In the genomic region with DNA sequence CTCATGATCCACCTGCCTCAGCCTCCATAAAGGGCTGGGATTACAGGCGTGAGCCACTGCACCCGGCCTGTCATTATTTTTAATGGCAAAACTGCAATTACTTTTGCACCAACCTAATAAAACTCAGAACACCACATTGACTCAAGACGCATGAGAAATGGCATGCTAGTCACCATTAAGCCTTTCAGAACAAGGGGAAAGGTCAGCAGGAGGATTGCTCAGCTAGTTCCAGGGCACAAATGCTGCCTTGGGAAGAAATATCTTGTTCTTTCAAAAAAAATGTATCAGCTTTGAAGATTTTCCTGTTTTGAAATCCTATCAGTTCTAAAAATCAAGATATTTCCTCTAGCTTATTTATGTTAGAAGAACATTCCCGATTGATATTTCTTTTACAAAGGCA, we compare ENCODE assay signal across 20 cellular contexts.
"Had no signal": no experiment of that assay in that cellular context is flagged by ENCODE, and none has a peak within 500 bp of the region (broad histone marks: within the 10 kb centered on the region; RNA-seq: fewer than 3 reads in every experiment).

No MANE protein-coding gene starts in this region.

- H3K9me3 ChIP-seq: colonic mucosa, gastrocnemius medialis, mucosa of descending colon, psoas muscle, thyroid gland had no signal

- H3K27ac ChIP-seq: colonic mucosa, gastrocnemius medialis, heart left ventricle, neural progenitor cell, psoas muscle, thyroid gland had no signal

- H3K36me3 ChIP-seq: colonic mucosa, gastrocnemius medialis, heart left ventricle, neural progenitor cell, thyroid gland had no signal

- ATAC-seq: activated CD8-positive, alpha-beta memory T cell treated with anti-CD3 and anti-CD28 coated beads, Interleukin-2, amount 10 ng/mL, durations not matched to agents 7 days and 5 days; activated T-helper 17 cell treated with anti-CD3 and anti-CD28 coated beads, Interleukin-2, amount 50 U/mL, for 72 hours; gastrocnemius medialis; heart left ventricle; left ventricle myocardium superior; psoas muscle; sciatic nerve had no signal

- H3K4me1 ChIP-seq: colonic mucosa, gastrocnemius medialis, heart left ventricle, neural progenitor cell, psoas muscle, thyroid gland had no signal

- H2AFZ ChIP-seq: neural progenitor cell had no signal

- H3K4me2 ChIP-seq: neural progenitor cell had no signal

- H3K9ac ChIP-seq: neural progenitor cell had no signal

- DNase-seq: activated B cell treated with CpG ODN at 0.5 μM for 24 hours; activated CD4-positive, alpha-beta memory T cell treated with anti-CD3 and anti-CD28 coated beads, Interleukin-2, amount 10 ng/mL, durations not matched to agents 7 days and 5 days; activated CD4-positive, alpha-beta T cell treated with anti-CD3 and anti-CD28 coated beads for 48 hours; activated CD8-positive, alpha-beta memory T cell treated with anti-CD3 and anti-CD28 coated beads, Interleukin-2, amount 10 ng/mL, durations not matched to agents 7 days and 5 days; activated naive CD4-positive, alpha-beta T cell; activated naive CD8-positive, alpha-beta T cell treated with anti-CD3 and anti-CD28 coated beads, Interleukin-2, amount 10 ng/mL, durations not matched to agents 7 days and 5 days; central memory CD4-positive, alpha-beta T cell; colonic mucosa; endodermal cell; gastrocnemius medialis; heart left ventricle; left ventricle myocardium superior; mucosa of descending colon; naive B cell; psoas muscle; stimulated activated naive CD4-positive, alpha-beta T cell treated with Interleukin-2 at 50 U/mL for 16 hours; thyroid gland had no signal

- H3K27me3 ChIP-seq: colonic mucosa, gastrocnemius medialis, heart left ventricle, neural progenitor cell, thyroid gland had no signal

- H3K4me3 ChIP-seq: colonic mucosa, gastrocnemius medialis, heart left ventricle, mucosa of descending colon, neural progenitor cell, psoas muscle, thyroid gland had no signal
